In the genomic region with DNA sequence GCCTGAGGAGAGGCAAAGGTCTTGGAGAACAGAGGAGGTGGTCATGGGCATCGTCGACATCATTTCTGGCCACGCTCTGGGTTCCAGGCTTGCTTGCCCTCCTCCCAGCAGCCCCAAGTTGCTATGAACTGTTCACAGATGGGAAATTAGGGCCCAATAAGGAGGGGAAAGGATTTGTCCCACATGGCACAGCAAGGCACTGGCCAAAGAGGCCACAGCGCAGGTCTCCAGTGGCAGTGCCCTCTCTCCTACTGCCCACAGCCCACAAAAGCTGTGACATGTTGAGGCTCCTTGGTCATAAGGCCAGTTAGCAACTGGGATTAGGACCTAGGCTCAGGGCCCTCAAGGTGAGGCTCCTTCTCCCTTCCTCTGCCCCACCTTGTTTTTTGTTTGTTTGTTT, we compare ENCODE assay signal across 8 cellular contexts. TPM values are rescaled to one million over a fixed set of nuclear protein-coding genes. Genes with fewer than 3 reads are reported as not detected.
DNase-seq lines count a peak whose midpoint lies in the region; ATAC-seq and TF ChIP-seq lines count a peak whose summit lies in the region.

No MANE protein-coding gene starts in this region.

- ATAC-seq in left ventricle myocardium superior: no peak
- no peak for ATAC-seq in stimulated activated memory B cell treated with anti-CD40 and anti-IgM and Interleukin-4, amounts not matched to agents 10 μg/mL and 1 μg/mL and 100 μg/mL, for 72 hours

- H3K27ac Mint-ChIP-seq in activated CD4-positive, alpha-beta T cell treated with anti-CD3 and anti-CD28 coated beads, Interleukin-2, amount 10 ng/mL, durations not matched to agents 24 days and 14 days: no peak overlapping the region
- H3K27ac Mint-ChIP-seq in stimulated activated memory B cell treated with anti-CD40 and anti-IgM and Interleukin-4, amounts not matched to agents 10 μg/mL and 1 μg/mL and 100 μg/mL, for 72 hours: peak overlapping the region; percentile 85

- peaks cover 19% of the 10 kb centered on the region for H3K27me3 Mint-ChIP-seq in activated CD4-positive, alpha-beta T cell treated with anti-CD3 and anti-CD28 coated beads, Interleukin-2, amount 10 ng/mL, durations not matched to agents 24 days and 14 days
- H3K27me3 Mint-ChIP-seq in stimulated activated memory B cell treated with anti-CD40 and anti-IgM and Interleukin-4, amounts not matched to agents 10 μg/mL and 1 μg/mL and 100 μg/mL, for 72 hours: no peaks in the 10 kb centered on the region

- TF ChIP-seq CTCF in VCaP (conservative IDR thresholded peaks at IDR 0.05) (no peak), GM13976 (IDR thresholded peaks at IDR 0.05; ENCODE audit: borderline replicate concordance, control extremely low read depth, extremely low read depth, insufficient read depth, missing control alignments) (no peak)

- peaks cover 12% of the 10 kb centered on the region for H3K36me3 Mint-ChIP-seq in activated CD4-positive, alpha-beta T cell treated with anti-CD3 and anti-CD28 coated beads, Interleukin-2, amount 10 ng/mL, durations not matched to agents 24 days and 14 days (ENCODE audit: low read depth)
- H3K36me3 Mint-ChIP-seq in stimulated activated memory B cell treated with anti-CD40 and anti-IgM and Interleukin-4, amounts not matched to agents 10 μg/mL and 1 μg/mL and 100 μg/mL, for 72 hours: peaks cover 18% of the 10 kb centered on the region

- peak overlapping the region; percentile 99 for H3K27ac ChIP-seq in VCaP

- peak overlapping the region; percentile 99 for H3K4me3 Mint-ChIP-seq in activated CD4-positive, alpha-beta T cell treated with anti-CD3 and anti-CD28 coated beads, Interleukin-2, amount 10 ng/mL, durations not matched to agents 24 days and 14 days
- peak overlapping the region; percentile 55 for H3K4me3 Mint-ChIP-seq in stimulated activated memory B cell treated with anti-CD40 and anti-IgM and Interleukin-4, amounts not matched to agents 10 μg/mL and 1 μg/mL and 100 μg/mL, for 72 hours

- intact Hi-C loops in activated CD4-positive, alpha-beta T cell treated with anti-CD3 and anti-CD28 coated beads, Interleukin-2, amount 10 ng/mL, durations not matched to agents 24 days and 14 days (cut with micrococcal nuclease): loop anchor here (2.0 kb wide), 1 partner anchor 200 kb away; no protein-coding TSS in a partner anchor
- intact Hi-C loops in left ventricle myocardium superior (cut with micrococcal nuclease): no loop called here

- no peak for DNase-seq in activated CD4-positive, alpha-beta T cell treated with anti-CD3 and anti-CD28 coated beads, Interleukin-2, amount 10 ng/mL, durations not matched to agents 24 days and 14 days
- DNase-seq in activated CD4-positive, alpha-beta T cell treated with anti-CD3 and anti-CD28 coated beads, Interleukin-2, amount 50 U/mL, for 48 hours: no peak
- DNase-seq in left ventricle myocardium superior: peak; percentile 29
- no peak for DNase-seq in AG08396 (ENCODE audit: low spot score)
- DNase-seq in GM13976 (ENCODE audit: low spot score): no peak
- DNase-seq in ecto neural progenitor cell (ENCODE audit: low spot score): no peak

- no peaks in the 10 kb centered on the region for H3K9me3 Mint-ChIP-seq in activated CD4-positive, alpha-beta T cell treated with anti-CD3 and anti-CD28 coated beads, Interleukin-2, amount 10 ng/mL, durations not matched to agents 24 days and 14 days
- H3K9me3 Mint-ChIP-seq in stimulated activated memory B cell treated with anti-CD40 and anti-IgM and Interleukin-4, amounts not matched to agents 10 μg/mL and 1 μg/mL and 100 μg/mL, for 72 hours: no peaks in the 10 kb centered on the region

- in situ Hi-C loops in GM13976 (cut with MboI; ENCODE audit: low sequenced_read_pairs, unreplicated experiment): no loop called here

- peaks cover 24% of the 10 kb centered on the region for H3K4me1 Mint-ChIP-seq in activated CD4-positive, alpha-beta T cell treated with anti-CD3 and anti-CD28 coated beads, Interleukin-2, amount 10 ng/mL, durations not matched to agents 24 days and 14 days
- H3K4me1 Mint-ChIP-seq in stimulated activated memory B cell treated with anti-CD40 and anti-IgM and Interleukin-4, amounts not matched to agents 10 μg/mL and 1 μg/mL and 100 μg/mL, for 72 hours: peaks cover 63% of the 10 kb centered on the region

RNA-seq across cellular contexts. Expression of a gene that starts 1.6 kb away (rescaled TPM):
- total RNA-seq in activated CD4-positive, alpha-beta T cell treated with anti-CD3 and anti-CD28 coated beads, Interleukin-2, amount 10 ng/mL, durations not matched to agents 24 days and 14 days: 31.3 and 34.8 TPM in 2 replicates
- 8.6 TPM for total RNA-seq in left ventricle myocardium superior

RNA-seq across cellular contexts. Expression of a gene that starts 3.2 kb away (rescaled TPM):
- not detected in 2 replicates for total RNA-seq in activated CD4-positive, alpha-beta T cell treated with anti-CD3 and anti-CD28 coated beads, Interleukin-2, amount 10 ng/mL, durations not matched to agents 24 days and 14 days
- total RNA-seq in left ventricle myocardium superior: not detected

RNA-seq across cellular contexts. Expression of a gene that starts 12.2 kb away (rescaled TPM):
- total RNA-seq in activated CD4-positive, alpha-beta T cell treated with anti-CD3 and anti-CD28 coated beads, Interleukin-2, amount 10 ng/mL, durations not matched to agents 24 days and 14 days: 1.8 and 2.0 TPM in 2 replicates
- total RNA-seq in left ventricle myocardium superior: 0.52 TPM

RNA-seq across cellular contexts. Expression of a gene that starts 33.8 kb away (rescaled TPM):
- total RNA-seq in activated CD4-positive, alpha-beta T cell treated with anti-CD3 and anti-CD28 coated beads, Interleukin-2, amount 10 ng/mL, durations not matched to agents 24 days and 14 days: 0.49 and 0.83 TPM in 2 replicates
- 4.4 TPM for total RNA-seq in left ventricle myocardium superior
